23 cellular contexts compared by ENCODE assay signal in genomic region chrX:123121241-123121640, GRCh38.
"Had no signal": no experiment of that assay in that cellular context is flagged by ENCODE, and none has a peak within 500 bp of the region (broad histone marks: within the 10 kb centered on the region; RNA-seq: fewer than 3 reads in every experiment).

No MANE protein-coding gene starts in this region.

- H3K4me1 ChIP-seq: gastroesophageal sphincter, heart right ventricle, neural progenitor cell, prostate gland, vagina had no signal

- H3K27me3 ChIP-seq: gastroesophageal sphincter, heart right ventricle, neural progenitor cell, vagina had no signal

- H3K4me3 ChIP-seq: dorsolateral prefrontal cortex, gastroesophageal sphincter, heart right ventricle, mucosa of descending colon, neural progenitor cell, prostate gland, vagina had no signal

- ATAC-seq: activated CD4-positive, CD25-positive, alpha-beta regulatory T cell treated with anti-CD3 and anti-CD28 coated beads, Interleukin-2, amount 50 U/mL, for 24 hours; activated CD8-positive, alpha-beta T cell treated with anti-CD3 and anti-CD28 coated beads, Interleukin-2, amount 10 ng/mL, durations not matched to agents 7 days and 5 days; activated naive CD8-positive, alpha-beta T cell treated with anti-CD3 and anti-CD28 coated beads, Interleukin-2, amount 50 U/mL, for 24 hours; gastroesophageal sphincter; heart right ventricle; left ventricle myocardium superior; mucosa of descending colon; right cardiac atrium; stimulated activated naive CD8-positive, alpha-beta T cell treated with anti-CD3 and anti-CD28 coated beads, Interleukin-15, Interleukin-2, amounts not matched to agents 100 U/mL and 50 U/mL, for 24 hours had no signal

- H3K27ac ChIP-seq: dorsolateral prefrontal cortex, epithelial cell of prostate, gastroesophageal sphincter, heart right ventricle, neural progenitor cell, prostate gland, vagina had no signal

- DNase-seq: activated CD4-positive, alpha-beta T cell treated with anti-CD3 and anti-CD28 coated beads, Interleukin-2, amount 10 ng/mL, durations not matched to agents 7 days and 5 days; activated CD8-positive, alpha-beta T cell treated with anti-CD3 and anti-CD28 coated beads, Interleukin-2, amount 10 ng/mL, durations not matched to agents 7 days and 5 days; activated naive CD4-positive, alpha-beta T cell treated with anti-CD3 and anti-CD28 coated beads for 36 hours; activated naive CD8-positive, alpha-beta T cell treated with anti-CD3 and anti-CD28 coated beads, Interleukin-2, amount 50 U/mL, for 24 hours; activated T-cell treated with anti-CD3 and anti-CD28 coated beads, Interleukin-2, amount 50 U/mL, for 24 hours; aorta; caudate nucleus; dorsolateral prefrontal cortex; heart right ventricle; kidney glomerular epithelial cell; left ventricle myocardium superior; mucosa of descending colon; naive B cell; right cardiac atrium; stimulated activated CD4-positive, alpha-beta T cell treated with anti-CD3 and anti-CD28 coated beads, Interleukin-2, amount 100 ng/mL, for 24 hours; stimulated activated naive CD8-positive, alpha-beta T cell treated with anti-CD3 and anti-CD28 coated beads, Interleukin-15, Interleukin-2, amounts not matched to agents 100 U/mL and 50 U/mL, for 24 hours; trophoblast cell had no signal
